1 cellular context compared by ENCODE assay signal in genomic region chr20:50580842-50581544, GRCh38.
TF ChIP-seq lines count a peak whose summit lies in the region.

No MANE protein-coding gene starts in this region.

TF ChIP-seq in IMR-90, 13 proteins besides CTCF, POLR2A, EP300 and RAD21:
- no peak for TF ChIP-seq SMC3 (IDR thresholded peaks at IDR 0.05; ENCODE audit: low read depth, low read length)
- TF ChIP-seq BHLHE40 (IDR thresholded peaks at IDR 0.05; ENCODE audit: low read depth, low read length), result no peak
- no peak for TF ChIP-seq CEBPB (IDR thresholded peaks at IDR 0.05; ENCODE audit: low read depth, low read length)
- no peak for TF ChIP-seq USF2 (IDR thresholded peaks at IDR 0.05; ENCODE audit: low read depth, low read length)
- no peak for TF ChIP-seq FOS (IDR thresholded peaks at IDR 0.05; ENCODE audit: low read depth, low read length)
- no peak for TF ChIP-seq RCOR1 (IDR thresholded peaks at IDR 0.05; ENCODE audit: insufficient replicate concordance, low read length)
- TF ChIP-seq MXI1 (IDR thresholded peaks at IDR 0.05; ENCODE audit: borderline replicate concordance, low read depth, low read length), result no peak
- no peak for TF ChIP-seq NFE2L2 (IDR thresholded peaks at IDR 0.05; ENCODE audit: low read depth, low read length)
- no peak for TF ChIP-seq MAZ (IDR thresholded peaks at IDR 0.05; ENCODE audit: borderline replicate concordance, low read depth, low read length)
- TF ChIP-seq ELK1 (IDR thresholded peaks at IDR 0.05; ENCODE audit: borderline replicate concordance, low read depth, low read length), result no peak
- no peak for TF ChIP-seq CHD1 (IDR thresholded peaks at IDR 0.05; ENCODE audit: low read depth, low read length)
- TF ChIP-seq RFX5 (IDR thresholded peaks at IDR 0.05; ENCODE audit: low read depth, low read length), result no peak
- no peak for TF ChIP-seq MAFK (IDR thresholded peaks at IDR 0.05; ENCODE audit: low read depth, low read length)
